ENCODE assay signal across 9 cellular contexts in the genomic region with DNA sequence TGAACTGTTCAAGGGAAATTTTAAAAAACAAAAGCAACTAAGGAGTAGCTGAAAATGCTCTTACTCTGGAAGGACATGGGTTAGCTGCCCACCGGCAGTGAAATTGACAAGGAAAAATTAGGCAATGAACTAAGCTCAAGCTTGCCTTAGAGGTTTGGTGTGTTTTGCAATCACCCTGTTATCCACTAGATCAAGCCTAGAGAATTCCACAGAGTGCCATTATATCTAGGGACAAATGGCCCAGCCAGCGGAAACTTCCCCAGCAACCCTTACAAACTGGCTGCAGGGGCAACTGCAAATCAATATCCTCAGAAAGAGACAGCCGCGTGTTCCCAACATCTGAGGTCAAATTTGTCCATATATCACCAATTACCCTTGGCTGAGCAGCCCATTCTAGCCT.
"Had no signal": no experiment of that assay in that cellular context is flagged by ENCODE, and none has a peak within 500 bp of the region (broad histone marks: within the 10 kb centered on the region; RNA-seq: fewer than 3 reads in every experiment).

No MANE protein-coding gene starts in this region.

- H3K9ac ChIP-seq: GM23248 had no signal

- H3K36me3 ChIP-seq: HAP-1 had no signal

- H2AFZ ChIP-seq: GM23248 had no signal

- H3K4me3 ChIP-seq: GM23248, HAP-1, K562 had no signal

- H3K27ac ChIP-seq: GM23248, HL-60 had no signal

- H3K9me3 ChIP-seq: HAP-1 had no signal

- DNase-seq: GM23248, GOT3, H7, HFFc6, KG1 had no signal

- H3K4me1 ChIP-seq: HAP-1 had no signal

- ATAC-seq: HCT116, K562 had no signal
